Comparison of ENCODE assay signal across 19 cellular contexts in genomic region chr12:131005161-131006035, GRCh38. TPM values are rescaled to one million over a fixed set of nuclear protein-coding genes. Genes with fewer than 3 reads are reported as not detected.
A peak's percentile ranks its signal among the peaks of the same experiment; 100 is the strongest.
DNase-seq lines count a peak whose midpoint lies in the region; ATAC-seq and TF ChIP-seq lines count a peak whose summit lies in the region.
"Had no signal": no experiment of that assay in that cellular context is flagged by ENCODE, and none has a peak within 500 bp of the region (broad histone marks: within the 10 kb centered on the region; RNA-seq: fewer than 3 reads in every experiment).

No MANE protein-coding gene starts in this region.

- H3K4me1 ChIP-seq in right atrium auricular region, result peaks cover 0 to 34% of the 10 kb centered on the region in 2 donors
- H3K4me1 ChIP-seq in HCT116 (ENCODE audit: control insufficient read depth in 1 of 2, insufficient read depth in 2 of 2, low read length in 2 of 2), result no peaks in the 10 kb centered on the region
- H3K4me1 ChIP-seq in spleen, result peaks cover 0 to 8% (median 0%) of the 10 kb centered on the region in 6 donors
- H3K4me1 ChIP-seq: A549 had no signal

- TF ChIP-seq POLR2A in HCT116 (IDR thresholded peaks at IDR 0.05; ENCODE audit: borderline replicate concordance, extremely low read depth, insufficient read depth, insufficient read length) (no peak), spleen (IDR thresholded peaks at IDR 0.05) (no peak)

- RAD21 ChIA-PET in HCT116 (lab: Charles Lee; ENCODE audit: low non-redundant PET in 1 of 2, low total read pairs in 2 of 2, uncharacterized antibody in 2 of 2, unreplicated experiment in 2 of 2), result no interaction called here

- in situ Hi-C loops in SK-MEL-5 (cut with HindIII; ENCODE audit: low pct_unique_long_range_greater_than_20kb, low sequenced_read_pairs), result no loop called here

- H3K9me3 ChIP-seq in right atrium auricular region, result no peaks in the 10 kb centered on the region
- H3K9me3 ChIP-seq in HCT116 (ENCODE audit: control insufficient read depth in 1 of 2, insufficient read depth in 1 of 2, low read depth in 1 of 2, low read length in 2 of 2), result no peaks in the 10 kb centered on the region; a peak in 1 of 4 replicates
- no peaks in the 10 kb centered on the region for H3K9me3 ChIP-seq in spleen
- H3K9me3 ChIP-seq: A549 had no signal

- H3K4me3 Mint-ChIP-seq in Calu3 (ENCODE audit: low read depth, unreplicated experiment), result no peak overlapping the region
- H3K4me3 Mint-ChIP-seq: CD8-positive, alpha-beta memory T cell; HFFc6; T-helper 1 cell treated with Interleukin-12 subunit alpha and Interleukin-12 subunit beta and Interleukin-4 antibody, amounts not matched to agents 30 μg/mL and 1 μg/mL, for 36 hours had no signal

- TF ChIP-seq CTCF in right atrium auricular region (IDR thresholded peaks at IDR 0.05) (no peak), HCT116 (IDR thresholded peaks at IDR 0.05 in 2 of 3, conservative IDR thresholded peaks at IDR 0.05 in 1 of 3; ENCODE audit: borderline replicate concordance in 1 of 3, insufficient read depth in 1 of 3, low read depth in 2 of 3, low read length in 2 of 3) (no peak), spleen (IDR thresholded peaks at IDR 0.05 in 8 of 11, conservative IDR thresholded peaks at IDR 0.05 in 3 of 11) (no peak), Calu3 (IDR thresholded peaks at IDR 0.05; ENCODE audit: unreplicated experiment) (no peak)

- 58 to 68% (median 67%) methylated on average over 14 to 18 of the region's 18 CpGs for WGBS in spleen, 5 donors

- no peaks in the 10 kb centered on the region for H3K9me3 Mint-ChIP-seq in Calu3 (ENCODE audit: low read depth, unreplicated experiment)
- H3K9me3 Mint-ChIP-seq: CD8-positive, alpha-beta memory T cell; T-helper 1 cell treated with Interleukin-12 subunit alpha and Interleukin-12 subunit beta and Interleukin-4 antibody, amounts not matched to agents 30 μg/mL and 1 μg/mL, for 36 hours had no signal

- H3K4me3 ChIP-seq in right atrium auricular region (no peak overlapping the region), HCT116 (replicated peaks in 1 of 2; ENCODE audit: low read depth in 1 of 2, low read length in 2 of 2) (no peak overlapping the region), spleen (no peak overlapping the region)
- H3K4me3 ChIP-seq: A549, GM23248 had no signal

- POLR2A ChIA-PET in HCT116 (lab: Charles Lee), result no interaction called here

- intact Hi-C loops in Right ventricle myocardium superior (cut with DNase I) (no loop called here), HCT116 (cut with micrococcal nuclease) (no loop called here), spleen (cut with DNase I; ENCODE audit: low total_unique reads) (no loop called here), Calu3 (cut with micrococcal nuclease; ENCODE audit: unreplicated experiment) (no loop called here)

- H3K27me3 Mint-ChIP-seq in Calu3 (ENCODE audit: unreplicated experiment), result peaks cover 49% of the 10 kb centered on the region

- no peak overlapping the region for H3K9ac ChIP-seq in HCT116 (ENCODE audit: low read length)
- H3K9ac ChIP-seq: GM23248 had no signal

- no peak overlapping the region for H2AFZ ChIP-seq in HCT116 (ENCODE audit: low read depth, low read length, poor library complexity, severe bottlenecking)
- H2AFZ ChIP-seq: GM23248 had no signal

- H3K27ac ChIP-seq in right atrium auricular region (peak overlapping the region; percentile 37 to 68), HCT116 (ENCODE audit: low read depth, low read length) (no peak overlapping the region), spleen (no peak overlapping the region)
- H3K27ac ChIP-seq: A549, GM23248 had no signal

- TF ChIP-seq RAD21 in HCT116 (IDR thresholded peaks at IDR 0.05; ENCODE audit: low read depth), result no peak

- no peak for ATAC-seq in Right ventricle myocardium superior (ENCODE audit: poor library complexity)
- ATAC-seq in HCT116, result 0 out of 2 replicates have a peak, but pooled peaks have one; percentile 33
- no peak for ATAC-seq in HG03159 (IDR thresholded peaks at IDR 0.05; ENCODE audit: unreplicated experiment)
- ATAC-seq: SK-N-SH treated with all-trans-retinoic acid at 6 μM for 48 hours had no signal

- H3K4me1 Mint-ChIP-seq in Calu3 (ENCODE audit: low read depth, unreplicated experiment), result no peaks in the 10 kb centered on the region
- H3K4me1 Mint-ChIP-seq: CD8-positive, alpha-beta memory T cell had no signal

- H3K9me2 ChIP-seq in HCT116 (ENCODE audit: insufficient read depth), result no peaks in the 10 kb centered on the region

- no peaks in the 10 kb centered on the region for H3K27me3 ChIP-seq in right atrium auricular region
- peaks cover 6% of the 10 kb centered on the region for H3K27me3 ChIP-seq in HCT116 (ENCODE audit: insufficient read depth, low read length)
- peaks cover 0 to 38% (median 0%) of the 10 kb centered on the region in 7 donors for H3K27me3 ChIP-seq in spleen (replicated peaks in 1 of 7)

- no peak overlapping the region for H3K27ac Mint-ChIP-seq in Calu3 (ENCODE audit: unreplicated experiment)
- H3K27ac Mint-ChIP-seq: CD8-positive, alpha-beta memory T cell; HFFc6; T-helper 1 cell treated with Interleukin-12 subunit alpha and Interleukin-12 subunit beta and Interleukin-4 antibody, amounts not matched to agents 30 μg/mL and 1 μg/mL, for 36 hours had no signal

- H3K36me3 ChIP-seq in right atrium auricular region (peaks cover 95% of the 10 kb centered on the region), HCT116 (ENCODE audit: control insufficient read depth in 1 of 2, insufficient read depth in 2 of 2, low read length in 2 of 2) (no peaks in the 10 kb centered on the region), spleen (no peaks in the 10 kb centered on the region)

- H4K20me1 ChIP-seq in HCT116 (ENCODE audit: insufficient read depth), result no peaks in the 10 kb centered on the region

- BruUV-seq in HCT116 (replicated peaks; lab: Mats Ljungman, UMichigan), result no TSS peak
- no TSS peak for BruUV-seq in Calu3 (replicated peaks; lab: Mats Ljungman, UMichigan)

- H3K79me2 ChIP-seq in HCT116 (ENCODE audit: insufficient read depth, low read length), result no peaks in the 10 kb centered on the region

- DNase-seq in right atrium auricular region (ENCODE audit: low spot score) (no peak), Right ventricle myocardium superior (no peak), HCT116 (ENCODE audit: low read depth, low spot score) (no peak), SK-MEL-5 (ENCODE audit: low read depth, low spot score) (peak; percentile 24), spleen (peak; percentile 70), DMS79 treated with DMSO at 0.1 percent for 48 hours (lab: John Stamatoyannopoulos, UW) (no peak), Calu3 (no peak)
- DNase-seq: GM23248, HFFc6, KG1, MM.1S, NCI-H1930, NCI-H2171, NCI-H510A treated with DMSO at 0.1 percent for 48 hours had no signal

- CTCF ChIA-PET in HCT116 (lab: Charles Lee), result no interaction called here
- CTCF ChIA-PET in Calu3 (lab: Charles Lee), result no interaction called here

- no peaks in the 10 kb centered on the region for H3K36me3 Mint-ChIP-seq in Calu3 (ENCODE audit: insufficient read depth, unreplicated experiment)
- H3K36me3 Mint-ChIP-seq: CD8-positive, alpha-beta memory T cell had no signal

- no peak overlapping the region for H3K4me2 ChIP-seq in HCT116 (ENCODE audit: low read length)
- H3K4me2 ChIP-seq: A549 had no signal

TF ChIP-seq in HCT116, 20 proteins besides CTCF, POLR2A, EP300 and RAD21 (continues in another document):
- TF ChIP-seq, protein P1, sequence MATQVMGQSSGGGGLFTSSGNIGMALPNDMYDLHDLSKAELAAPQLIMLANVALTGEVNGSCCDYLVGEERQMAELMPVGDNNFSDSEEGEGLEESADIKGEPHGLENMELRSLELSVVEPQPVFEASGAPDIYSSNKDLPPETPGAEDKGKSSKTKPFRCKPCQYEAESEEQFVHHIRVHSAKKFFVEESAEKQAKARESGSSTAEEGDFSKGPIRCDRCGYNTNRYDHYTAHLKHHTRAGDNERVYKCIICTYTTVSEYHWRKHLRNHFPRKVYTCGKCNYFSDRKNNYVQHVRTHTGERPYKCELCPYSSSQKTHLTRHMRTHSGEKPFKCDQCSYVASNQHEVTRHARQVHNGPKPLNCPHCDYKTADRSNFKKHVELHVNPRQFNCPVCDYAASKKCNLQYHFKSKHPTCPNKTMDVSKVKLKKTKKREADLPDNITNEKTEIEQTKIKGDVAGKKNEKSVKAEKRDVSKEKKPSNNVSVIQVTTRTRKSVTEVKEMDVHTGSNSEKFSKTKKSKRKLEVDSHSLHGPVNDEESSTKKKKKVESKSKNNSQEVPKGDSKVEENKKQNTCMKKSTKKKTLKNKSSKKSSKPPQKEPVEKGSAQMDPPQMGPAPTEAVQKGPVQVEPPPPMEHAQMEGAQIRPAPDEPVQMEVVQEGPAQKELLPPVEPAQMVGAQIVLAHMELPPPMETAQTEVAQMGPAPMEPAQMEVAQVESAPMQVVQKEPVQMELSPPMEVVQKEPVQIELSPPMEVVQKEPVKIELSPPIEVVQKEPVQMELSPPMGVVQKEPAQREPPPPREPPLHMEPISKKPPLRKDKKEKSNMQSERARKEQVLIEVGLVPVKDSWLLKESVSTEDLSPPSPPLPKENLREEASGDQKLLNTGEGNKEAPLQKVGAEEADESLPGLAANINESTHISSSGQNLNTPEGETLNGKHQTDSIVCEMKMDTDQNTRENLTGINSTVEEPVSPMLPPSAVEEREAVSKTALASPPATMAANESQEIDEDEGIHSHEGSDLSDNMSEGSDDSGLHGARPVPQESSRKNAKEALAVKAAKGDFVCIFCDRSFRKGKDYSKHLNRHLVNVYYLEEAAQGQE (IDR thresholded peaks at IDR 0.05; ENCODE audit: low read depth), result no peak
- no peak for TF ChIP-seq EZH2phosphoT487 (IDR thresholded peaks at IDR 0.05; ENCODE audit: borderline replicate concordance)

RNA-seq across cellular contexts. Expression of gene ADGRD1, which starts 51.7 kb away (rescaled TPM):
- total RNA-seq in right atrium auricular region (100 to 1,000 TPM; 120 to 168 TPM), Right ventricle myocardium superior (86.1 TPM), HCT116 (2021; ENCODE audit: unreplicated experiment) (0.44 TPM), spleen (1 to 10 TPM; 3.4 to 9.7 (median 6.9) TPM), Calu3 (2022) (not detected in 2 replicates)
- 0.32 and 0.43 TPM in 2 replicates for polyA plus RNA-seq in HCT116 (2012)
- 0.05 TPM in 1 of 2 replicates, not detected in the other for total RNA-seq in SK-MEL-5 (2014; rRNA removed; shearing (Covaris generic))
- polyA plus RNA-seq in SK-MEL-5 (2015; cell fraction: cytosol; rRNA removed), result 0.88 and 0.90 TPM in 2 replicates
- polyA plus RNA-seq in SK-MEL-5 (2015; cell fraction: nucleus; rRNA removed), result 0.33 TPM in 1 of 2 replicates, not detected in the other
- 1 to 10 TPM in 2 of 3 donors, under 1 TPM in 1; 0.89 to 1.5 (median 1.4) TPM for polyA plus RNA-seq in spleen
- total RNA-seq: HFFc6 had no signal
- polyA plus RNA-seq: CD8-positive, alpha-beta memory T cell had no signal

Comparison
In these comparisons a context has a peak if more than half of its experiments do, and no peak if none do; other contexts are left out.
1. DNase-seq: peak in SK-MEL-5 (single experiment) and spleen (single experiment); none in right atrium auricular region (single experiment), Right ventricle myocardium superior (single experiment), HCT116 (single experiment), DMS79 treated with DMSO at 0.1 percent for 48 hours (single experiment) and Calu3 (single experiment).
2. H3K27ac ChIP-seq: peak in right atrium auricular region (2 of 2); none in HCT116 (single experiment) and spleen (0 of 8).